ENCODE assay signal across 15 cellular contexts in the genomic region with DNA sequence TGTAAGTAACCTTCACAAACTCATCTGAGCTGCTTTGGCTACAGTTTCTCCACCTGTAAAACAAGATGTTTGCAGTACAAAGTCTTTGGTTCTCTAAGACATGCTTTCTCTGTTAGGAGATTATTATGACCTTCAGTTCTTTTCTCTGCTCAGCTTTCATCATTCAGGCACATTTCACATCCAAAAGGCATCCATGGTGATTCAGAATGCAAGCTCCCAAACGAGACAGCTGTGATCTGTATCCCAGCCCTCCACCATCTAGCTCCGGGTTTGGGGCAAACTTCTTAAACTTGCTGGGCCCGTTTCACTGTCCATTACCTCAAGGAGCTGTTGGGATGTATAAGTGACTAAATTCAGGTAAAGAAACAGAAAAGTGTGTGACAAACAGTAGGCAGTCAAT.
DNase-seq lines count a peak whose midpoint lies in the region; ATAC-seq, FAIRE-seq and TF ChIP-seq lines count a peak whose summit lies in the region.
"Had no signal": no experiment of that assay in that cellular context is flagged by ENCODE, and none has a peak within 500 bp of the region (broad histone marks: within the 10 kb centered on the region; RNA-seq: fewer than 3 reads in every experiment).

No MANE protein-coding gene starts in this region.

- intact Hi-C loops in tibial artery (cut with DNase I; ENCODE audit: low total_unique reads), result no loop called here

- peak overlapping the region; percentile 99 for H3K27ac Mint-ChIP-seq in HFFc6

- no peaks in the 10 kb centered on the region for H3K36me3 Mint-ChIP-seq in HFFc6 (ENCODE audit: low read depth)

- H2BK15ac ChIP-seq in mesenchymal stem cell (ENCODE audit: low read depth, poor library complexity, severe bottlenecking), result no peak overlapping the region

- H3K27me3 ChIP-seq in bronchial epithelial cell (ENCODE audit: control insufficient read depth, insufficient read depth, low read length) (no peaks in the 10 kb centered on the region), mesenchymal stem cell (ENCODE audit: control insufficient read depth in 1 of 2, insufficient read depth in 1 of 2, low read length in 2 of 2) (no peaks in the 10 kb centered on the region), tibial artery (no peaks in the 10 kb centered on the region)
- H3K27me3 ChIP-seq: body of pancreas, SJCRH30 had no signal

- peak overlapping the region; percentile 94 for H3K9ac ChIP-seq in mesenchymal stem cell (ENCODE audit: low read length)

- peaks cover 99% of the 10 kb centered on the region for H3K4me1 Mint-ChIP-seq in HFFc6 (ENCODE audit: low read depth)

- H3K9me3 ChIP-seq in mesenchymal stem cell (ENCODE audit: control insufficient read depth, low read length) (no peaks in the 10 kb centered on the region), tibial artery (no peaks in the 10 kb centered on the region)
- H3K9me3 ChIP-seq: body of pancreas, SJCRH30 had no signal

- H3K14ac ChIP-seq in mesenchymal stem cell (ENCODE audit: low read length in 2 of 2), result no peak overlapping the region

- no peak overlapping the region for H4K91ac ChIP-seq in mesenchymal stem cell (ENCODE audit: low read length)

- H2BK120ac ChIP-seq in mesenchymal stem cell (ENCODE audit: low read depth, low read length), result no peak overlapping the region

- H3K9me3 Mint-ChIP-seq in HFFc6, result no peaks in the 10 kb centered on the region

- H3K23ac ChIP-seq in mesenchymal stem cell (ENCODE audit: low read length in 2 of 2), result no peak overlapping the region

- H3K27me3 Mint-ChIP-seq in HFFc6 (ENCODE audit: insufficient read depth), result peaks cover 5% of the 10 kb centered on the region; the same call in 1 of the 2 replicates

- H3K18ac ChIP-seq in mesenchymal stem cell (ENCODE audit: low read depth in 1 of 2, low read length in 2 of 2), result no peak overlapping the region

- H3K36me3 ChIP-seq in bronchial epithelial cell (ENCODE audit: control insufficient read depth, insufficient read depth, low read length) (no peaks in the 10 kb centered on the region), mesenchymal stem cell (ENCODE audit: control insufficient read depth in 1 of 2, insufficient read depth in 2 of 2, low read depth in 1 of 2, low read length in 2 of 2) (no peaks in the 10 kb centered on the region), tibial artery (no peaks in the 10 kb centered on the region)
- H3K36me3 ChIP-seq: SJCRH30 had no signal

- H3K79me1 ChIP-seq in mesenchymal stem cell (replicated peaks; ENCODE audit: low read length, poor library complexity, severe bottlenecking), result peaks cover 2% of the 10 kb centered on the region

- no peak overlapping the region for H3K4me3 ChIP-seq in bronchial epithelial cell (ENCODE audit: low read depth, low read length)
- peak overlapping the region in 1 of 2 experiments; percentile 46 for H3K4me3 ChIP-seq in mesenchymal stem cell (ENCODE audit: insufficient read depth in 1 of 2, low read depth in 1 of 2, low read length in 2 of 2)
- no peak overlapping the region for H3K4me3 ChIP-seq in tibial artery
- H3K4me3 ChIP-seq: body of pancreas, SJCRH30 had no signal

- no peak for ATAC-seq in HG03139 (IDR thresholded peaks at IDR 0.05; ENCODE audit: unreplicated experiment)
- ATAC-seq: body of pancreas had no signal

- peak overlapping the region; percentile 22 for H3K27ac ChIP-seq in mesenchymal stem cell (ENCODE audit: low read length, poor library complexity, severe bottlenecking)
- H3K27ac ChIP-seq in tibial artery, result peak overlapping the region; percentile 79 to 86
- H3K27ac ChIP-seq: body of pancreas, SJCRH30 had no signal

- peak overlapping the region; percentile 6 for H2AK5ac ChIP-seq in mesenchymal stem cell (ENCODE audit: low read length, severe bottlenecking)

- TF ChIP-seq CTCF in HFFc6 (IDR thresholded peaks at IDR 0.05) (no peak), bronchial epithelial cell (IDR thresholded peaks at IDR 0.05; ENCODE audit: insufficient read depth, low read length, severe bottlenecking) (no peak), tibial artery (IDR thresholded peaks at IDR 0.05) (no peak)

- peak overlapping the region; percentile 63 for H3K4me3 Mint-ChIP-seq in HFFc6

- H2BK12ac ChIP-seq in mesenchymal stem cell (ENCODE audit: low read length in 2 of 2), result peak overlapping the region in 1 of 2 experiments; percentile 12

- 42% methylated on average over 3 of the region's 3 CpGs for WGBS in mesenchymal stem cell

- no peak overlapping the region for H3K4ac ChIP-seq in mesenchymal stem cell (ENCODE audit: low read depth in 1 of 2, low read length in 2 of 2)

- FAIRE-seq in bronchial epithelial cell (lab: Jason Lieb, UNC), result no peak

- H4K8ac ChIP-seq in mesenchymal stem cell (ENCODE audit: low read length), result no peak overlapping the region

- DNase-seq in HFFc6 (peak; percentile 71), bronchial epithelial cell (ENCODE audit: low read depth) (peak; percentile 15), mesenchymal stem cell (peak; percentile 57), tibial artery (no peak), SHP77 treated with DMSO at 0.1 percent for 48 hours (lab: John Stamatoyannopoulos, UW) (no peak), retina (no peak)
- DNase-seq: body of pancreas; erythroblast; NCI-H1417; NCI-H524; occipital lobe; SJCRH30; stimulated activated CD4-positive, alpha-beta T cell treated with anti-CD3 and anti-CD28 coated beads, Interleukin-4, amount 100 ng/mL, for 1 hour; stimulated activated naive CD4-positive, alpha-beta T cell had no signal

- no peak overlapping the region for H2AFZ ChIP-seq in mesenchymal stem cell (ENCODE audit: low read depth, low read length)

- H3K4me1 ChIP-seq in mesenchymal stem cell (ENCODE audit: control insufficient read depth, insufficient read depth, low read depth, low read length), result peaks cover 11% of the 10 kb centered on the region
- H3K4me1 ChIP-seq in tibial artery, result peaks cover 0 to 83% (median 49%) of the 10 kb centered on the region in 4 donors

- no peak overlapping the region for H3K4me2 ChIP-seq in mesenchymal stem cell (ENCODE audit: low read length, poor library complexity, severe bottlenecking)

- H2BK5ac ChIP-seq in mesenchymal stem cell (ENCODE audit: low read depth, low read length, poor library complexity, severe bottlenecking), result no peak overlapping the region

Comparison
In these comparisons a context has a peak if more than half of its experiments do, and no peak if none do; other contexts are left out.
1. DNase-seq: peak in HFFc6 (single experiment), bronchial epithelial cell (single experiment) and mesenchymal stem cell (single experiment); none in tibial artery (0 of 2), SHP77 treated with DMSO at 0.1 percent for 48 hours (single experiment) and retina (single experiment).